8 cellular contexts compared by ENCODE assay signal in the genomic region with DNA sequence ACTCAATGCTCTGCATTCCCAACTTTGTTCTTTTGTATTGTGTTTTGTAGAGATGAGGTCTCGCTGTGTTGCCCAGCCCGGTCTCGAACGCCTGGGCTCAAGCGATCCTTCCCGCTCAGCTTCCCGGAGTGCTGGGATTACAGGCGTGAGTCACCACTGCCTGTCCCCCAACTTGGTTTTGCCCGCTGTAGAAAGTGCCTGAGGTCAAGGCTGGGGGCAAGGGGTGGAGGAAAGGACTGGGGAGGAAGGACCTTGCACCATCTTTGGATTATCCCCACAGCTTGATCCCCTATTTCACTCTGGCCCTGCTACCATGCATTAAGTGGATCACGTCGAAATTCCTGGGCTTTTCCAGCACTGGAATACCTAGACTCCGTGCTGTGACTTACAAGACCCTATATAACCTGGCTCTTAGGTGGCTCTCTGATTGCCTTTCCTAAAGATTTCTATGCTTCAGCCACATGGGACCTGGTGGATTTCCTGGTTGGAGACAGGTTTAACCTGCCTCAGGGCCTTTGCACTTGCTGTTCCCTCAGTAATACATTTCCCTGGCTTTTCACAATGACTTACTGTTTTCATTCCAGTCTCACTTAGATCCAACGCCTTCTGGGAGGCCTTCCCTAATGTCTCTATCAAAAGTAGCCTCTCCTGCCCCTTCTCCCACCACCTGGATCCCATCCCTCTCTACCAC. TPM values are rescaled to one million over a fixed set of nuclear protein-coding genes. Genes with fewer than 3 reads are reported as not detected.
A peak's percentile ranks its signal among the peaks of the same experiment; 100 is the strongest.
DNase-seq lines count a peak whose midpoint lies in the region; ATAC-seq and TF ChIP-seq lines count a peak whose summit lies in the region.

No MANE protein-coding gene starts in this region.

- H3K23ac ChIP-seq in IMR-90 (ENCODE audit: low read depth, low read length) = peak overlapping the region; percentile 34

- H3K9me3 Mint-ChIP-seq in natural killer cell treated with Interleukin-12 subunit alpha and Interleukin-12 subunit beta and Interleukin-15 and Interleukin-18, amount 100 ng/mL, for 72 hours = no peaks in the 10 kb centered on the region

- H2AK9ac ChIP-seq in IMR-90 (replicated peaks; ENCODE audit: low read depth, low read length, poor library complexity) = peak overlapping the region; percentile 66

- in situ Hi-C loops in IMR-90 (cut with MboI; ENCODE audit: low sequenced_read_pairs) = no loop called here

- H4K20me1 ChIP-seq in IMR-90 (ENCODE audit: insufficient read depth, low read length) = no peaks in the 10 kb centered on the region

- H4K8ac ChIP-seq in IMR-90 (ENCODE audit: low read depth in 2 of 2, low read length in 2 of 2) = peak overlapping the region; percentile 22 to 91; a peak in 3 of 4 replicates

- H3K4me1 Mint-ChIP-seq in natural killer cell treated with Interleukin-12 subunit alpha and Interleukin-12 subunit beta and Interleukin-15 and Interleukin-18, amount 100 ng/mL, for 72 hours (ENCODE audit: low read depth in 2 of 2) = peaks cover 8 to 9% of the 10 kb centered on the region in 2 donors

- H3K27me3 Mint-ChIP-seq in natural killer cell treated with Interleukin-12 subunit alpha and Interleukin-12 subunit beta and Interleukin-15 and Interleukin-18, amount 100 ng/mL, for 72 hours = peaks cover 57 to 73% of the 10 kb centered on the region in 2 donors

- no peak overlapping the region; the same call in 1 of the 2 replicates for H3K56ac ChIP-seq in IMR-90 (ENCODE audit: extremely low read depth, insufficient read depth, low read length)

- DNase-seq in BE2C (no peak), IMR-90 (no peak), choroid plexus epithelial cell (ENCODE audit: low read depth) (no peak), NCI-H2081 (lab: John Stamatoyannopoulos, UW) (no peak), ureter (ENCODE audit: low spot score) (no peak), SIG-M5 (lab: John Stamatoyannopoulos, UW) (no peak)
- no peak for DNase-seq in natural killer cell treated with Interleukin-12 subunit alpha and Interleukin-12 subunit beta and Interleukin-15 and Interleukin-18, amount 100 ng/mL, for 72 hours (ENCODE audit: low spot score)
- DNase-seq in stimulated activated CD4-positive, alpha-beta T cell treated with anti-CD3 and anti-CD28 coated beads, Interleukin-15, amount 100 ng/mL, for 24 hours = no peak

- POLR2A ChIA-PET in IMR-90 (lab: Charles Lee; ENCODE audit: unreplicated experiment) = no interaction called here

- H2BK15ac ChIP-seq in IMR-90 (ENCODE audit: low read depth, low read length) = no peak overlapping the region

- H3K36me3 Mint-ChIP-seq in natural killer cell treated with Interleukin-12 subunit alpha and Interleukin-12 subunit beta and Interleukin-15 and Interleukin-18, amount 100 ng/mL, for 72 hours = peaks cover 7% of the 10 kb centered on the region

- TF ChIP-seq RAD21 in IMR-90 (IDR thresholded peaks at IDR 0.05; ENCODE audit: low read length) = no peak

- H3K27ac ChIP-seq in IMR-90 (ENCODE audit: insufficient read depth, low read length) = peak overlapping the region; percentile 21; the same call in 1 of the 2 replicates

- H3K4me3 Mint-ChIP-seq in natural killer cell treated with Interleukin-12 subunit alpha and Interleukin-12 subunit beta and Interleukin-15 and Interleukin-18, amount 100 ng/mL, for 72 hours = peak overlapping the region; percentile 33

- ATAC-seq in IMR-90 (ENCODE audit: low read depth) = peak; percentile 2
- no peak for ATAC-seq in natural killer cell treated with Interleukin-12 subunit alpha and Interleukin-12 subunit beta and Interleukin-15 and Interleukin-18, amount 100 ng/mL, for 72 hours

- peak overlapping the region; percentile 99 for H3K4me2 ChIP-seq in IMR-90 (ENCODE audit: low read depth, low read length)

- H3K4ac ChIP-seq in IMR-90 (ENCODE audit: low read depth, low read length) = peak overlapping the region; percentile 44

- no peaks in the 10 kb centered on the region for H3K36me3 ChIP-seq in BE2C
- H3K36me3 ChIP-seq in IMR-90 (ENCODE audit: control insufficient read depth, insufficient read depth, low read length) = peaks cover 4% of the 10 kb centered on the region

- H2BK120ac ChIP-seq in IMR-90 (ENCODE audit: low read depth, low read length) = peak overlapping the region; percentile 47; the same call in 1 of the 2 replicates

- WGBS in IMR-90 (ENCODE audit: extremely low coverage in 2 of 2, insufficient read length in 1 of 2), 2 experiments = 27% methylated on average over 8 of the region's 13 CpGs; no CpG with 5 or more reads in 1 of the 2 experiments

- H2AK5ac ChIP-seq in IMR-90 (ENCODE audit: low read depth, low read length) = peak overlapping the region; percentile 30; the same call in 1 of the 2 replicates

- peak overlapping the region; percentile 84 for H3K9ac ChIP-seq in IMR-90 (ENCODE audit: low read depth, low read length)

- TF ChIP-seq CTCF in BE2C (IDR thresholded peaks at IDR 0.05; ENCODE audit: low read depth, low read length) (no peak), IMR-90 (conservative IDR thresholded peaks at IDR 0.05; ENCODE audit: low read depth, low read length) (no peak), choroid plexus epithelial cell (conservative IDR thresholded peaks at IDR 0.05; ENCODE audit: low read depth, low read length) (no peak)

- H3K9me3 ChIP-seq in BE2C (no peaks in the 10 kb centered on the region), IMR-90 (ENCODE audit: control insufficient read depth, insufficient read depth, low read length) (no peaks in the 10 kb centered on the region)

- H3K14ac ChIP-seq in IMR-90 (replicated peaks; ENCODE audit: low read depth, low read length) = peak overlapping the region; percentile 46; the same call in 1 of the 2 replicates

- TF ChIP-seq POLR2A in IMR-90 (IDR thresholded peaks at IDR 0.05; ENCODE audit: low read depth, low read length) = no peak

- H3K18ac ChIP-seq in IMR-90 (ENCODE audit: low read depth, low read length) = peak overlapping the region; percentile 81

- no peaks in the 10 kb centered on the region for H3K27me3 ChIP-seq in BE2C
- H3K27me3 ChIP-seq in IMR-90 (ENCODE audit: control insufficient read depth, insufficient read depth, low read length) = peaks cover 3% of the 10 kb centered on the region; the same call in 1 of the 2 replicates

- CTCF ChIA-PET in IMR-90 (lab: Yijun Ruan, JAX) = no interaction called here

- H4K91ac ChIP-seq in IMR-90 (ENCODE audit: insufficient read depth, low read depth, low read length) = peak overlapping the region; percentile 36

- peaks cover 10 to 17% of the 10 kb centered on the region in 2 experiments; a peak in 3 of 4 replicates for H3K79me1 ChIP-seq in IMR-90 (ENCODE audit: low read depth in 1 of 2, low read length in 2 of 2)

- intact Hi-C loops in IMR-90 (cut with micrococcal nuclease) = no loop called here

- peak overlapping the region; percentile 94 for H2AFZ ChIP-seq in IMR-90 (replicated peaks; ENCODE audit: low read length, poor library complexity)

- H3K4me3 ChIP-seq in BE2C (ENCODE audit: low read depth, low read length) = peak overlapping the region; percentile 67
- peak overlapping the region; percentile 81 for H3K4me3 ChIP-seq in IMR-90 (ENCODE audit: insufficient read depth, low read depth, low read length)
- H3K4me3 ChIP-seq in choroid plexus epithelial cell (ENCODE audit: low read depth, low read length) = peak overlapping the region; percentile 47

- H2BK5ac ChIP-seq in IMR-90 (ENCODE audit: low read depth, low read length, poor library complexity, severe bottlenecking) = peak overlapping the region; percentile 16

- H4K5ac ChIP-seq in IMR-90 (ENCODE audit: low read depth, low read length) = peak overlapping the region; percentile 87

- dilution Hi-C loops in IMR-90 (cut with HindIII; ENCODE audit: low sequenced_read_pairs, unreplicated experiment) = no loop called here

- no peak overlapping the region for H2BK20ac ChIP-seq in IMR-90 (ENCODE audit: low read depth, low read length)

- no TSS peak for BruUV-seq in IMR-90 (replicated peaks; lab: Mats Ljungman, UMichigan)

- no peaks in the 10 kb centered on the region for H3K4me1 ChIP-seq in BE2C
- peaks cover 4% of the 10 kb centered on the region for H3K4me1 ChIP-seq in IMR-90 (ENCODE audit: control insufficient read depth, insufficient read depth, low read length)

- H3K27ac Mint-ChIP-seq in natural killer cell treated with Interleukin-12 subunit alpha and Interleukin-12 subunit beta and Interleukin-15 and Interleukin-18, amount 100 ng/mL, for 72 hours = no peak overlapping the region

- no peaks in the 10 kb centered on the region for H3K9me1 ChIP-seq in IMR-90 (ENCODE audit: insufficient read depth, low read length)

RNA-seq across cellular contexts. Expression of a gene that starts 0.6 kb away (rescaled TPM):
- polyA plus RNA-seq in BE2C (2012; ENCODE audit: insufficient read depth, insufficient read length, low read depth) = 19.7 TPM
- total RNA-seq in IMR-90 (2012; rRNA removed) = under 0.01 and 0.18 TPM in 2 replicates
- polyA plus RNA-seq in IMR-90 (2012; rRNA removed) = 5.4 and 6.8 TPM in 2 replicates
- 4.1 and 11.4 TPM in 2 replicates for polyA plus RNA-seq in IMR-90 (2012; cell fraction: cytosol; rRNA removed)
- 10.0 and 16.9 TPM in 2 replicates for polyA plus RNA-seq in IMR-90 (2012; cell fraction: nucleus; rRNA removed; ENCODE audit: low replicate concordance)
- under 1 TPM in 1 of 2 donors, not detected in 1; 0.17 TPM for total RNA-seq in natural killer cell treated with Interleukin-12 subunit alpha and Interleukin-12 subunit beta and Interleukin-15 and Interleukin-18, amount 100 ng/mL, for 72 hours
- 2.6 TPM for total RNA-seq in ureter

RNA-seq across cellular contexts. Expression of a gene that starts 12.0 kb away (rescaled TPM):
- 171 TPM for polyA plus RNA-seq in BE2C (2012; ENCODE audit: insufficient read depth, insufficient read length, low read depth)
- 16.3 and 17.5 TPM in 2 replicates for total RNA-seq in IMR-90 (2012; rRNA removed)
- 53.7 and 55.6 TPM in 2 replicates for polyA plus RNA-seq in IMR-90 (2012; rRNA removed)
- polyA plus RNA-seq in IMR-90 (2012; cell fraction: cytosol; rRNA removed) = 23.1 and 32.3 TPM in 2 replicates
- 169 and 187 TPM in 2 replicates for polyA plus RNA-seq in IMR-90 (2012; cell fraction: nucleus; rRNA removed; ENCODE audit: low replicate concordance)
- total RNA-seq in natural killer cell treated with Interleukin-12 subunit alpha and Interleukin-12 subunit beta and Interleukin-15 and Interleukin-18, amount 100 ng/mL, for 72 hours = 10 to 100 TPM; 81.1 to 90.0 TPM
- total RNA-seq in ureter = 63.4 TPM

RNA-seq across cellular contexts. Expression of a gene that starts 22.6 kb away (rescaled TPM):
- 335 TPM for polyA plus RNA-seq in BE2C (2012; ENCODE audit: insufficient read depth, insufficient read length, low read depth)
- total RNA-seq in IMR-90 (2012; rRNA removed) = 51.4 and 58.8 TPM in 2 replicates
- 135 and 138 TPM in 2 replicates for polyA plus RNA-seq in IMR-90 (2012; rRNA removed)
- 142 and 155 TPM in 2 replicates for polyA plus RNA-seq in IMR-90 (2012; cell fraction: cytosol; rRNA removed)
- 205 and 256 TPM in 2 replicates for polyA plus RNA-seq in IMR-90 (2012; cell fraction: nucleus; rRNA removed; ENCODE audit: low replicate concordance)
- total RNA-seq in natural killer cell treated with Interleukin-12 subunit alpha and Interleukin-12 subunit beta and Interleukin-15 and Interleukin-18, amount 100 ng/mL, for 72 hours = 10 to 100 TPM; 49.6 to 60.6 TPM
- 77.9 TPM for total RNA-seq in ureter

RNA-seq across cellular contexts. Expression of a gene that starts 38.3 kb away (rescaled TPM):
- 50.8 TPM for polyA plus RNA-seq in BE2C (2012; ENCODE audit: insufficient read depth, insufficient read length, low read depth)
- total RNA-seq in IMR-90 (2012; rRNA removed) (22.0 and 25.3 TPM in 2 replicates), ureter (39.3 TPM)
- 31.1 and 47.5 TPM in 2 replicates for polyA plus RNA-seq in IMR-90 (2012; rRNA removed)
- 23.4 and 26.9 TPM in 2 replicates for polyA plus RNA-seq in IMR-90 (2012; cell fraction: cytosol; rRNA removed)
- polyA plus RNA-seq in IMR-90 (2012; cell fraction: nucleus; rRNA removed; ENCODE audit: low replicate concordance) = 64.9 and 157 TPM in 2 replicates
- total RNA-seq in natural killer cell treated with Interleukin-12 subunit alpha and Interleukin-12 subunit beta and Interleukin-15 and Interleukin-18, amount 100 ng/mL, for 72 hours = 10 to 100 TPM; 13.0 to 16.7 TPM

RNA-seq across cellular contexts. Expression of a gene that starts 51.7 kb away (rescaled TPM):
- polyA plus RNA-seq in BE2C (2012; ENCODE audit: insufficient read depth, insufficient read length, low read depth) = 486 TPM
- total RNA-seq in IMR-90 (2012; rRNA removed) (236 and 244 TPM in 2 replicates), ureter (139 TPM)
- polyA plus RNA-seq in IMR-90 (2012; rRNA removed) = 359 and 403 TPM in 2 replicates
- 225 and 535 TPM in 2 replicates for polyA plus RNA-seq in IMR-90 (2012; cell fraction: cytosol; rRNA removed)
- 257 and 322 TPM in 2 replicates for polyA plus RNA-seq in IMR-90 (2012; cell fraction: nucleus; rRNA removed; ENCODE audit: low replicate concordance)
- total RNA-seq in natural killer cell treated with Interleukin-12 subunit alpha and Interleukin-12 subunit beta and Interleukin-15 and Interleukin-18, amount 100 ng/mL, for 72 hours = 100 to 1,000 TPM in 1 of 2 donors, 10 to 100 TPM in 1; 98.3 to 124 TPM
